Comparison of ENCODE assay signal across 8 cellular contexts in genomic region chr2:154402138-154402714, GRCh38.
DNase-seq lines count a peak whose midpoint lies in the region; ATAC-seq and TF ChIP-seq lines count a peak whose summit lies in the region.

No MANE protein-coding gene starts in this region.

- no peaks in the 10 kb centered on the region for H3K27me3 ChIP-seq in upper lobe of left lung

- H3K4me1 ChIP-seq in upper lobe of left lung: no peaks in the 10 kb centered on the region

- no peak for TF ChIP-seq EP300 in upper lobe of left lung (IDR thresholded peaks at IDR 0.05)

- in situ Hi-C loops in astrocyte of the spinal cord (cut with HindIII; ENCODE audit: low sequenced_read_pairs): no loop called here

- ATAC-seq in GM18861 (IDR thresholded peaks at IDR 0.05; ENCODE audit: unreplicated experiment) (peak; percentile 78), upper lobe of left lung (ENCODE audit: low FRiP score in 2 of 2) (no peak), HG02588 (IDR thresholded peaks at IDR 0.05; ENCODE audit: unreplicated experiment) (no peak)

- WGBS in upper lobe of left lung, 2 donors: 19 to 25% methylated on average over 5 of the region's 5 CpGs

- no peaks in the 10 kb centered on the region for H3K36me3 ChIP-seq in upper lobe of left lung

- DNase-seq in A172 (ENCODE audit: low spot score) (peak; percentile 36), NAMALWA (ENCODE audit: low spot score) (peak; percentile 68), astrocyte of the spinal cord (ENCODE audit: low read depth, low spot score) (peak; percentile 33), middle frontal gyrus (ENCODE audit: extremely low spot score, low spot score) (peak; percentile 40), upper lobe of left lung (no peak), GM19240 (ENCODE audit: insufficient read length, low spot score) (no peak)

- no peak for TF ChIP-seq POLR2A in upper lobe of left lung (IDR thresholded peaks at IDR 0.05)

- H3K9me3 ChIP-seq in upper lobe of left lung: no peaks in the 10 kb centered on the region

- peak; percentile 50 for TF ChIP-seq CTCF in astrocyte of the spinal cord (IDR thresholded peaks at IDR 0.05; ENCODE audit: low read depth, low read length)
- TF ChIP-seq CTCF in upper lobe of left lung (IDR thresholded peaks at IDR 0.05): peak in 3 of 6 experiments; percentile 13 to 30 (median 27)

- H3K4me3 ChIP-seq in astrocyte of the spinal cord (ENCODE audit: low read depth, low read length) (no peak overlapping the region), upper lobe of left lung (no peak overlapping the region)

- no peak overlapping the region for H3K27ac ChIP-seq in upper lobe of left lung

Comparison
In these comparisons a context has a peak if more than half of its experiments do, and no peak if none do; other contexts are left out.
1. DNase-seq: peak in A172 (single experiment), NAMALWA (single experiment), astrocyte of the spinal cord (single experiment) and middle frontal gyrus (single experiment); none in upper lobe of left lung (0 of 2) and GM19240 (single experiment).